Comparison of ENCODE assay signal across 16 cellular contexts in genomic region chr9:1759009-1759408, GRCh38.
A peak's percentile ranks its signal among the peaks of the same experiment; 100 is the strongest.
DNase-seq lines count a peak whose midpoint lies in the region; ATAC-seq and TF ChIP-seq lines count a peak whose summit lies in the region.
"Had no signal": no experiment of that assay in that cellular context is flagged by ENCODE, and none has a peak within 500 bp of the region (broad histone marks: within the 10 kb centered on the region; RNA-seq: fewer than 3 reads in every experiment).

No MANE protein-coding gene starts in this region.

- no peaks in the 10 kb centered on the region for H4K20me1 ChIP-seq in OCI-LY7 (ENCODE audit: insufficient read depth, low read length)

- TF ChIP-seq CTCF in GM12865 (IDR thresholded peaks at IDR 0.05; ENCODE audit: insufficient read depth, low read depth, low read length, missing control alignments) (no peak), OCI-LY7 (conservative IDR thresholded peaks at IDR 0.05; ENCODE audit: low read length) (no peak)

- peak; percentile 98 for DNase-seq in GM12865 (ENCODE audit: low read depth)
- DNase-seq in OCI-LY7 (ENCODE audit: low spot score), result peak; percentile 14
- DNase-seq in NCI-H1930 (lab: John Stamatoyannopoulos, UW), result no peak
- DNase-seq in NCI-H1048 (lab: John Stamatoyannopoulos, UW), result no peak
- DNase-seq in activated naive CD4-positive, alpha-beta T cell treated with anti-CD3 and anti-CD28 coated beads, Interleukin-2, amount 10 ng/mL, durations not matched to agents 7 days and 5 days, result no peak
- DNase-seq: adrenal gland; effector CD4-positive, alpha-beta T cell; heart right ventricle; HFFc6 had no signal

- H3K4me2 ChIP-seq in OCI-LY7 (ENCODE audit: low read length), result no peak overlapping the region

- intact Hi-C loops in OCI-LY7 (cut with micrococcal nuclease; ENCODE audit: unreplicated experiment), result no loop called here

- H3K36me3 Mint-ChIP-seq in activated naive CD4-positive, alpha-beta T cell treated with anti-CD3 and anti-CD28 coated beads, Interleukin-2, amount 10 ng/mL, durations not matched to agents 7 days and 5 days, result no peaks in the 10 kb centered on the region
- H3K36me3 Mint-ChIP-seq: type B pancreatic cell had no signal

- CTCF ChIA-PET in OCI-LY7 (lab: Charles Lee; ENCODE audit: unreplicated experiment), result no interaction called here
- CTCF ChIA-PET in activated naive CD4-positive, alpha-beta T cell treated with anti-CD3 and anti-CD28 coated beads, Interleukin-2, amount 10 ng/mL, durations not matched to agents 7 days and 5 days (lab: Charles Lee), result no interaction called here

- BruUV-seq in OCI-LY7 (replicated peaks; lab: Mats Ljungman, UMichigan), result no TSS peak

- no peaks in the 10 kb centered on the region for H3K4me1 ChIP-seq in OCI-LY7 (ENCODE audit: insufficient read depth, low read length, poor library complexity, severe bottlenecking)
- H3K4me1 ChIP-seq: adrenal gland, heart right ventricle had no signal

- no peak overlapping the region for H3K27ac ChIP-seq in OCI-LY7 (ENCODE audit: low read depth, low read length, poor library complexity, severe bottlenecking)
- H3K27ac ChIP-seq: adrenal gland, heart right ventricle had no signal

- H3K4me3 ChIP-seq in GM12865 (ENCODE audit: low read depth, low read length) (peak overlapping the region; percentile 60), OCI-LY7 (ENCODE audit: low read depth, low read length, poor library complexity, severe bottlenecking) (no peak overlapping the region)
- H3K4me3 ChIP-seq: adrenal gland, heart right ventricle, K562 had no signal

- no peaks in the 10 kb centered on the region for H3K9me2 ChIP-seq in OCI-LY7 (ENCODE audit: insufficient read depth, low read length)

- peak overlapping the region; percentile 25; the same call in 1 of the 2 replicates for H2AFZ ChIP-seq in OCI-LY7 (ENCODE audit: low read length)

- no peaks in the 10 kb centered on the region for H3K79me2 ChIP-seq in OCI-LY7 (ENCODE audit: insufficient read depth, low read depth, low read length)

- no peaks in the 10 kb centered on the region for H3K27me3 Mint-ChIP-seq in activated naive CD4-positive, alpha-beta T cell treated with anti-CD3 and anti-CD28 coated beads, Interleukin-2, amount 10 ng/mL, durations not matched to agents 7 days and 5 days
- H3K27me3 Mint-ChIP-seq: progenitor cell of endocrine pancreas, type B pancreatic cell had no signal

- no peaks in the 10 kb centered on the region for H3K9me3 ChIP-seq in OCI-LY7 (ENCODE audit: low read length)
- H3K9me3 ChIP-seq: adrenal gland, heart right ventricle had no signal

- H3K27ac Mint-ChIP-seq in activated naive CD4-positive, alpha-beta T cell treated with anti-CD3 and anti-CD28 coated beads, Interleukin-2, amount 10 ng/mL, durations not matched to agents 7 days and 5 days, result no peak overlapping the region
- H3K27ac Mint-ChIP-seq: HFFc6, progenitor cell of endocrine pancreas, type B pancreatic cell had no signal

- H3K9me3 Mint-ChIP-seq in activated naive CD4-positive, alpha-beta T cell treated with anti-CD3 and anti-CD28 coated beads, Interleukin-2, amount 10 ng/mL, durations not matched to agents 7 days and 5 days, result no peaks in the 10 kb centered on the region
- H3K9me3 Mint-ChIP-seq: type B pancreatic cell had no signal

- ATAC-seq in GM19351 (IDR thresholded peaks at IDR 0.05; ENCODE audit: unreplicated experiment), result peak; percentile 60
- ATAC-seq in HG02970 (IDR thresholded peaks at IDR 0.05; ENCODE audit: low FRiP score, unreplicated experiment), result peak; percentile 70
- ATAC-seq in HG02678 (IDR thresholded peaks at IDR 0.05; ENCODE audit: unreplicated experiment), result no peak
- ATAC-seq: heart right ventricle, K562, SK-N-SH treated with all-trans-retinoic acid at 6 μM for 48 hours had no signal

- H3K4me1 Mint-ChIP-seq in activated naive CD4-positive, alpha-beta T cell treated with anti-CD3 and anti-CD28 coated beads, Interleukin-2, amount 10 ng/mL, durations not matched to agents 7 days and 5 days, result no peaks in the 10 kb centered on the region

- H3K36me3 ChIP-seq in OCI-LY7 (ENCODE audit: insufficient read depth, low read length), result no peaks in the 10 kb centered on the region
- H3K36me3 ChIP-seq: adrenal gland, heart right ventricle had no signal

- POLR2A ChIA-PET in OCI-LY7 (lab: Charles Lee), result no interaction called here

- H3K4me3 Mint-ChIP-seq in activated naive CD4-positive, alpha-beta T cell treated with anti-CD3 and anti-CD28 coated beads, Interleukin-2, amount 10 ng/mL, durations not matched to agents 7 days and 5 days, result no peak overlapping the region
- H3K4me3 Mint-ChIP-seq: HFFc6, type B pancreatic cell had no signal

Comparison
In these comparisons a context has a peak if more than half of its experiments do, and no peak if none do; other contexts are left out.
1. DNase-seq: peak in GM12865 (single experiment) and OCI-LY7 (single experiment); none in NCI-H1930 (0 of 2), NCI-H1048 (single experiment) and activated naive CD4-positive, alpha-beta T cell treated with anti-CD3 and anti-CD28 coated beads, Interleukin-2, amount 10 ng/mL, durations not matched to agents 7 days and 5 days (single experiment).